In the genomic region with DNA sequence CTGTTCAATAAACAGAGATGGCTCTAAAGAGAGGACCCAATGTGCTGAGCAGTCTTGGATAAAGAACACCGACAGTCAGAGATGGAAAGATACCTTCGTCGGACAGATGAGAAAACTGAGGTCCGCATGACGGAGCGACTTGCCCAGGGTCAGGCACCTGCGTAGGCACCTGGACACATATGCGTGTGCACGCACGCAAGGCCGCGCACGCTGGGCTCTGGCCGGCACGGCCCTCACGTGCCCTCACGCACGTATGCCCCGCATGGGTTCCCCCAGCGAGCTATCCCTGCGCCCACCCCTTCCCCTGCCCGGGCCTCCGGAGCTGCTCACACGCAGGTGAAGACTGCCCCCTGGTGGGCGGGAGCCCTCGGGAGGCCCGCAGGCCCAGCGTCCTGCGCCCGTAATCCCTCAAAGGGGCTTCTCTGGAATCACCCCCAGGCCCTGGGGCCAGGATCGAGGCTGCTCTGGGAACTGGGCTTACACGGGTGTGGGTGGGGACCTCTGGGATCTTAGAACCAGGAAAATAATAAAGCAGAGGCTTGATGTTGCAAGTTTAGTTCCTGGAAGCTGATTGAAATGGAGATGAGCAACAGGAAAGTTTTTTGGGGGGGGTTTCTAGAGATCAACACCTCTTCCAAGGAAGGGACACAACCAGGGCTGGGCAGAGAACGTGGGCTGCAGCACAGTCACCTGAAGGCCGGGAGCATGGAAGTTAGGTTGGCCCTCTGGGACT, we compare ENCODE assay signal across 1 cellular context.
TF ChIP-seq lines count a peak whose summit lies in the region.

No MANE protein-coding gene starts in this region.

TF ChIP-seq in HepG2, 621 proteins besides CTCF, POLR2A, EP300 and RAD21 (continued from another document and continues in another):
- TF ChIP-seq, protein P1, sequence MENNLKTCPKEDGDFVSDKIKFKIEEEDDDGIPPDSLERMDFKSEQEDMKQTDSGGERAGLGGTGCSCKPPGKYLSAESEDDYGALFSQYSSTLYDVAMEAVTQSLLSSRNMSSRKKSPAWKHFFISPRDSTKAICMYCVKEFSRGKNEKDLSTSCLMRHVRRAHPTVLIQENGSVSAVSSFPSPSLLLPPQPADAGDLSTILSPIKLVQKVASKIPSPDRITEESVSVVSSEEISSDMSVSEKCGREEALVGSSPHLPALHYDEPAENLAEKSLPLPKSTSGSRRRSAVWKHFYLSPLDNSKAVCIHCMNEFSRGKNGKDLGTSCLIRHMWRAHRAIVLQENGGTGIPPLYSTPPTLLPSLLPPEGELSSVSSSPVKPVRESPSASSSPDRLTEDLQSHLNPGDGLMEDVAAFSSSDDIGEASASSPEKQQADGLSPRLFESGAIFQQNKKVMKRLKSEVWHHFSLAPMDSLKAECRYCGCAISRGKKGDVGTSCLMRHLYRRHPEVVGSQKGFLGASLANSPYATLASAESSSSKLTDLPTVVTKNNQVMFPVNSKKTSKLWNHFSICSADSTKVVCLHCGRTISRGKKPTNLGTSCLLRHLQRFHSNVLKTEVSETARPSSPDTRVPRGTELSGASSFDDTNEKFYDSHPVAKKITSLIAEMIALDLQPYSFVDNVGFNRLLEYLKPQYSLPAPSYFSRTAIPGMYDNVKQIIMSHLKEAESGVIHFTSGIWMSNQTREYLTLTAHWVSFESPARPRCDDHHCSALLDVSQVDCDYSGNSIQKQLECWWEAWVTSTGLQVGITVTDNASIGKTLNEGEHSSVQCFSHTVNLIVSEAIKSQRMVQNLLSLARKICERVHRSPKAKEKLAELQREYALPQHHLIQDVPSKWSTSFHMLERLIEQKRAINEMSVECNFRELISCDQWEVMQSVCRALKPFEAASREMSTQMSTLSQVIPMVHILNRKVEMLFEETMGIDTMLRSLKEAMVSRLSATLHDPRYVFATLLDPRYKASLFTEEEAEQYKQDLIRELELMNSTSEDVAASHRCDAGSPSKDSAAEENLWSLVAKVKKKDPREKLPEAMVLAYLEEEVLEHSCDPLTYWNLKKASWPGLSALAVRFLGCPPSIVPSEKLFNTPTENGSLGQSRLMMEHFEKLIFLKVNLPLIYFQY (CRISPR knock-in tag; IDR thresholded peaks at IDR 0.05; ENCODE audit: borderline replicate concordance), result no peak
- TF ChIP-seq RCOR2 (CRISPR knock-in tag; IDR thresholded peaks at IDR 0.05) (no peak), XBP1 (CRISPR knock-in tag; IDR thresholded peaks at IDR 0.05) (no peak), MZF1 (CRISPR knock-in tag; IDR thresholded peaks at IDR 0.05; ENCODE audit: borderline replicate concordance) (0 out of 2 replicates have a peak, but pooled peaks have one; percentile 59), ZNF274 (CRISPR knock-in tag; IDR thresholded peaks at IDR 0.05) (peak; percentile 61; the same call in 1 of the 2 replicates), ATF7 (IDR thresholded peaks at IDR 0.05) (no peak), ATF7 (CRISPR knock-in tag; IDR thresholded peaks at IDR 0.05) (no peak), PHF21A (CRISPR knock-in tag; IDR thresholded peaks at IDR 0.05) (no peak), ZNF30 (CRISPR knock-in tag; IDR thresholded peaks at IDR 0.05) (no peak), MBD4 (IDR thresholded peaks at IDR 0.05; ENCODE audit: borderline replicate concordance, low read length) (no peak), TOPORS (CRISPR knock-in tag; IDR thresholded peaks at IDR 0.05) (no peak), ZNF547 (CRISPR knock-in tag; IDR thresholded peaks at IDR 0.05) (no peak), HNRNPL (IDR thresholded peaks at IDR 0.05; ENCODE audit: low read depth, low read length) (peak; percentile 39; the same call in 1 of the 2 replicates), RELA (CRISPR knock-in tag; IDR thresholded peaks at IDR 0.05) (no peak), PAF1 (CRISPR knock-in tag; IDR thresholded peaks at IDR 0.05) (no peak), ZNF768 (CRISPR knock-in tag; IDR thresholded peaks at IDR 0.05) (peak; percentile 65; the same call in 1 of the 2 replicates), BORCS8-MEF2B (CRISPR knock-in tag; IDR thresholded peaks at IDR 0.05) (0 out of 2 replicates have a peak, but pooled peaks have one; percentile 34), RBFOX2 (IDR thresholded peaks at IDR 0.05; ENCODE audit: low read depth, low read length) (no peak), TCF7L2 (IDR thresholded peaks at IDR 0.05; ENCODE audit: low read depth, low read length) (no peak), ZNF17 (CRISPR knock-in tag; IDR thresholded peaks at IDR 0.05) (no peak), ZNF7 (CRISPR knock-in tag; IDR thresholded peaks at IDR 0.05) (0 out of 2 replicates have a peak, but pooled peaks have one; percentile 16), AGO2 (optimal IDR thresholded peaks at IDR 0.05; ENCODE audit: low read depth, low read length) (peak; percentile 45), SMAD1 (CRISPR knock-in tag; IDR thresholded peaks at IDR 0.05; ENCODE audit: borderline replicate concordance, low read depth) (no peak), ZNF616 (CRISPR knock-in tag; IDR thresholded peaks at IDR 0.05; ENCODE audit: low read depth) (no peak), ZBTB7B (CRISPR knock-in tag; IDR thresholded peaks at IDR 0.05) (peak; percentile 63; the same call in 1 of the 2 replicates), NPAS2 (CRISPR knock-in tag; IDR thresholded peaks at IDR 0.05; ENCODE audit: borderline replicate concordance) (no peak), ZNF629 (CRISPR knock-in tag; conservative IDR thresholded peaks at IDR 0.05) (no peak), ZNF792 (CRISPR knock-in tag; IDR thresholded peaks at IDR 0.05) (no peak), NFYB (CRISPR knock-in tag; IDR thresholded peaks at IDR 0.05) (no peak), JUN (CRISPR knock-in tag; IDR thresholded peaks at IDR 0.05) (no peak), ZNF329 (CRISPR knock-in tag; IDR thresholded peaks at IDR 0.05; ENCODE audit: low read depth) (no peak), PCBP2 (optimal IDR thresholded peaks at IDR 0.05; ENCODE audit: low read depth, low read length, poor library complexity, severe bottlenecking) (no peak), KDM2A (CRISPR knock-in tag; IDR thresholded peaks at IDR 0.05; ENCODE audit: borderline replicate concordance, low read depth) (peak; percentile 72), ZFX (CRISPR knock-in tag; IDR thresholded peaks at IDR 0.05; ENCODE audit: low read depth) (no peak), ZNF256 (CRISPR knock-in tag; conservative IDR thresholded peaks at IDR 0.05) (no peak), EED (CRISPR knock-in tag; IDR thresholded peaks at IDR 0.05) (no peak), ZBTB38 (CRISPR knock-in tag; IDR thresholded peaks at IDR 0.05) (0 out of 2 replicates have a peak, but pooled peaks have one; percentile 21), KDM5B (CRISPR knock-in tag; IDR thresholded peaks at IDR 0.05; ENCODE audit: borderline replicate concordance) (peak; percentile 23; the same call in 1 of the 2 replicates), ZNF567 (CRISPR knock-in tag; IDR thresholded peaks at IDR 0.05; ENCODE audit: borderline replicate concordance) (no peak), WIZ (CRISPR knock-in tag; IDR thresholded peaks at IDR 0.05) (0 out of 2 replicates have a peak, but pooled peaks have one; percentile 32), POLR2AphosphoS5 (IDR thresholded peaks at IDR 0.05; ENCODE audit: low read depth, low read length) (no peak), ZNF292 (CRISPR knock-in tag; IDR thresholded peaks at IDR 0.05; ENCODE audit: borderline replicate concordance, low read depth) (no peak), ZNF772 (CRISPR knock-in tag; IDR thresholded peaks at IDR 0.05) (no peak), ZNF660 (CRISPR knock-in tag; IDR thresholded peaks at IDR 0.05; ENCODE audit: borderline replicate concordance, low read depth) (no peak), ZNF720 (CRISPR knock-in tag; IDR thresholded peaks at IDR 0.05) (no peak), ZSCAN30 (CRISPR knock-in tag; IDR thresholded peaks at IDR 0.05) (no peak), XRCC5 (optimal IDR thresholded peaks at IDR 0.05; ENCODE audit: low read length) (peak; percentile 70), RFX3 (CRISPR knock-in tag; IDR thresholded peaks at IDR 0.05) (no peak), ZBTB42 (CRISPR knock-in tag; IDR thresholded peaks at IDR 0.05) (no peak), HNRNPLL (IDR thresholded peaks at IDR 0.05; ENCODE audit: low read depth, low read length, poor library complexity, severe bottlenecking) (peak; percentile 46), ZNF441 (CRISPR knock-in tag; IDR thresholded peaks at IDR 0.05; ENCODE audit: borderline replicate concordance) (no peak), ZNF75D (CRISPR knock-in tag; IDR thresholded peaks at IDR 0.05; ENCODE audit: borderline replicate concordance) (no peak), HMG20B (CRISPR knock-in tag; conservative IDR thresholded peaks at IDR 0.05) (no peak)
- TF ChIP-seq, protein P2, sequence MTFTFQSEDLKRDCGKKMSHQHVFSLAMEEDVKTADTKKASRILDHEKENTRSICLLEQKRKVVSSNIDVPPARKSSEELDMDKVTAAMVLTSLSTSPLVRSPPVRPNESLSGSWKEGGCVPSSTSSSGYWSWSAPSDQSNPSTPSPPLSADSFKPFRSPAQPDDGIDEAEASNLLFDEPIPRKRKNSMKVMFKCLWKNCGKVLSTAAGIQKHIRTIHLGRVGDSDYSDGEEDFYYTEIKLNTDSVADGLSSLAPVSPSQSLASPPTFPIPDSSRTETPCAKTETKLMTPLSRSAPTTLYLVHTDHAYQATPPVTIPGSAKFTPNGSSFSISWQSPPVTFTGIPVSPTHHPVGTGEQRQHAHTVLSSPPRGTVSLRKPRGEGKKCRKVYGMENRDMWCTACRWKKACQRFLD (CRISPR knock-in tag; IDR thresholded peaks at IDR 0.05; ENCODE audit: borderline replicate concordance), result 0 out of 2 replicates have a peak, but pooled peaks have one; percentile 54
- TF ChIP-seq, protein P3, sequence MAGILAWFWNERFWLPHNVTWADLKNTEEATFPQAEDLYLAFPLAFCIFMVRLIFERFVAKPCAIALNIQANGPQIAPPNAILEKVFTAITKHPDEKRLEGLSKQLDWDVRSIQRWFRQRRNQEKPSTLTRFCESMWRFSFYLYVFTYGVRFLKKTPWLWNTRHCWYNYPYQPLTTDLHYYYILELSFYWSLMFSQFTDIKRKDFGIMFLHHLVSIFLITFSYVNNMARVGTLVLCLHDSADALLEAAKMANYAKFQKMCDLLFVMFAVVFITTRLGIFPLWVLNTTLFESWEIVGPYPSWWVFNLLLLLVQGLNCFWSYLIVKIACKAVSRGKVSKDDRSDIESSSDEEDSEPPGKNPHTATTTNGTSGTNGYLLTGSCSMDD (CRISPR knock-in tag; IDR thresholded peaks at IDR 0.05), result no peak
- TF ChIP-seq, protein P4, sequence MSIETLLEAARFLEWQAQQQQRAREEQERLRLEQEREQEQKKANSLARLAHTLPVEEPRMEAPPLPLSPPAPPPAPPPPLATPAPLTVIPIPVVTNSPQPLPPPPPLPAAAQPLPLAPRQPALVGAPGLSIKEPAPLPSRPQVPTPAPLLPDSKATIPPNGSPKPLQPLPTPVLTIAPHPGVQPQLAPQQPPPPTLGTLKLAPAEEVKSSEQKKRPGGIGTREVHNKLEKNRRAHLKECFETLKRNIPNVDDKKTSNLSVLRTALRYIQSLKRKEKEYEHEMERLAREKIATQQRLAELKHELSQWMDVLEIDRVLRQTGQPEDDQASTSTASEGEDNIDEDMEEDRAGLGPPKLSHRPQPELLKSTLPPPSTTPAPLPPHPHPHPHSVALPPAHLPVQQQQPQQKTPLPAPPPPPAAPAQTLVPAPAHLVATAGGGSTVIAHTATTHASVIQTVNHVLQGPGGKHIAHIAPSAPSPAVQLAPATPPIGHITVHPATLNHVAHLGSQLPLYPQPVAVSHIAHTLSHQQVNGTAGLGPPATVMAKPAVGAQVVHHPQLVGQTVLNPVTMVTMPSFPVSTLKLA (IDR thresholded peaks at IDR 0.05), result no peak
- TF ChIP-seq, protein P5, sequence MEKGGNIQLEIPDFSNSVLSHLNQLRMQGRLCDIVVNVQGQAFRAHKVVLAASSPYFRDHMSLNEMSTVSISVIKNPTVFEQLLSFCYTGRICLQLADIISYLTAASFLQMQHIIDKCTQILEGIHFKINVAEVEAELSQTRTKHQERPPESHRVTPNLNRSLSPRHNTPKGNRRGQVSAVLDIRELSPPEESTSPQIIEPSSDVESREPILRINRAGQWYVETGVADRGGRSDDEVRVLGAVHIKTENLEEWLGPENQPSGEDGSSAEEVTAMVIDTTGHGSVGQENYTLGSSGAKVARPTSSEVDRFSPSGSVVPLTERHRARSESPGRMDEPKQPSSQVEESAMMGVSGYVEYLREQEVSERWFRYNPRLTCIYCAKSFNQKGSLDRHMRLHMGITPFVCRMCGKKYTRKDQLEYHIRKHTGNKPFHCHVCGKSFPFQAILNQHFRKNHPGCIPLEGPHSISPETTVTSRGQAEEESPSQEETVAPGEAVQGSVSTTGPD (CRISPR knock-in tag; IDR thresholded peaks at IDR 0.05), result no peak
- TF ChIP-seq, protein P6, sequence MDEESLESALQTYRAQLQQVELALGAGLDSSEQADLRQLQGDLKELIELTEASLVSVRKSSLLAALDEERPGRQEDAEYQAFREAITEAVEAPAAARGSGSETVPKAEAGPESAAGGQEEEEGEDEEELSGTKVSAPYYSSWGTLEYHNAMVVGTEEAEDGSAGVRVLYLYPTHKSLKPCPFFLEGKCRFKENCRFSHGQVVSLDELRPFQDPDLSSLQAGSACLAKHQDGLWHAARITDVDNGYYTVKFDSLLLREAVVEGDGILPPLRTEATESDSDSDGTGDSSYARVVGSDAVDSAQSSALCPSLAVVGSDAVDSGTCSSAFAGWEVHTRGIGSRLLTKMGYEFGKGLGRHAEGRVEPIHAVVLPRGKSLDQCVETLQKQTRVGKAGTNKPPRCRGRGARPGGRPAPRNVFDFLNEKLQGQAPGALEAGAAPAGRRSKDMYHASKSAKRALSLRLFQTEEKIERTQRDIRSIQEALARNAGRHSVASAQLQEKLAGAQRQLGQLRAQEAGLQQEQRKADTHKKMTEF (CRISPR knock-in tag; IDR thresholded peaks at IDR 0.05), result no peak
- TF ChIP-seq, protein P7, sequence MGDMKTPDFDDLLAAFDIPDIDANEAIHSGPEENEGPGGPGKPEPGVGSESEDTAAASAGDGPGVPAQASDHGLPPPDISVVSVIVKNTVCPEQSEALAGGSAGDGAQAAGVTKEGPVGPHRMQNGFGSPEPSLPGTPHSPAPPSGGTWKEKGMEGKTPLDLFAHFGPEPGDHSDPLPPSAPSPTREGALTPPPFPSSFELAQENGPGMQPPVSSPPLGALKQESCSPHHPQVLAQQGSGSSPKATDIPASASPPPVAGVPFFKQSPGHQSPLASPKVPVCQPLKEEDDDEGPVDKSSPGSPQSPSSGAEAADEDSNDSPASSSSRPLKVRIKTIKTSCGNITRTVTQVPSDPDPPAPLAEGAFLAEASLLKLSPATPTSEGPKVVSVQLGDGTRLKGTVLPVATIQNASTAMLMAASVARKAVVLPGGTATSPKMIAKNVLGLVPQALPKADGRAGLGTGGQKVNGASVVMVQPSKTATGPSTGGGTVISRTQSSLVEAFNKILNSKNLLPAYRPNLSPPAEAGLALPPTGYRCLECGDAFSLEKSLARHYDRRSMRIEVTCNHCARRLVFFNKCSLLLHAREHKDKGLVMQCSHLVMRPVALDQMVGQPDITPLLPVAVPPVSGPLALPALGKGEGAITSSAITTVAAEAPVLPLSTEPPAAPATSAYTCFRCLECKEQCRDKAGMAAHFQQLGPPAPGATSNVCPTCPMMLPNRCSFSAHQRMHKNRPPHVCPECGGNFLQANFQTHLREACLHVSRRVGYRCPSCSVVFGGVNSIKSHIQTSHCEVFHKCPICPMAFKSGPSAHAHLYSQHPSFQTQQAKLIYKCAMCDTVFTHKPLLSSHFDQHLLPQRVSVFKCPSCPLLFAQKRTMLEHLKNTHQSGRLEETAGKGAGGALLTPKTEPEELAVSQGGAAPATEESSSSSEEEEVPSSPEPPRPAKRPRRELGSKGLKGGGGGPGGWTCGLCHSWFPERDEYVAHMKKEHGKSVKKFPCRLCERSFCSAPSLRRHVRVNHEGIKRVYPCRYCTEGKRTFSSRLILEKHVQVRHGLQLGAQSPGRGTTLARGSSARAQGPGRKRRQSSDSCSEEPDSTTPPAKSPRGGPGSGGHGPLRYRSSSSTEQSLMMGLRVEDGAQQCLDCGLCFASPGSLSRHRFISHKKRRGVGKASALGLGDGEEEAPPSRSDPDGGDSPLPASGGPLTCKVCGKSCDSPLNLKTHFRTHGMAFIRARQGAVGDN (CRISPR knock-in tag; IDR thresholded peaks at IDR 0.05), result peak; percentile 52
